In the genomic region with DNA sequence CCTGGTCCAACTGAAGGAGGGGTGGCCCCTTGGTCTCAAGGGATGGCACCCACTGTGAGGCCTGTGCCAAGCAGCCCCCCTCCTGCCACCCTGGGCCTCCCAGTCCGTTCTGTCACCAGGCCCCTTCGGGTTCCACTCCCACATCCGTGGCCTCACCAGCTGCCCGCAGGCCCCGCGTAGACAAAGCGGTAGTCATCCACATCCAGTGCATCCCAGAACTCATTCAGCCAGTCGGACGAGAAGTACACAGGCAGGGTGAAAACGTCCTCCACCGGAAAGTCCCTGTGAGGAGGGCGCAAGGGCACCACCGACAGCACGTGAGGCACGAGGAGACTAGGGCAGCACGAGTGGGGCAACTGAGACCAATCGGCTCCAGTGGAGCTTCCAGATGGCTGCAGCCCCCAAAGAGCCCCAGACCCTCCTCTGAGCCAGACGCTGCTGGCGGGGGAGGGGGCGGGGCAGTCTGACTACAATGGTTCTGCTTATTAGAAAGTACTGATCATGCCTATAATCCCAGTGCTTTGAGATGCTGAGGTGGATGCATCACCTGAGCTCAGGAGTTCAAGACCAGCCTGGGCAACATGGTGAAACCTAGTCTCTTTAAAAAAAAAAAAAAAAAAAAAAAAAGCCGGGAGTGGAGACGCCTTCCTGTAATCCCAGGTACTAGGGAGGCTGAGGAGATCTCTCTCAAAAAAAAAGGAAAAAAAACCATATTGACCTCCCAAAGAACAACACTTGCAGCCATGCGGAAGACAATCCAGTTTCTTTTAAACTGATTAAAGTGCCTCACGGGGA, we compare ENCODE assay signal across 9 cellular contexts. TPM values are rescaled to one million over a fixed set of nuclear protein-coding genes. Genes with fewer than 3 reads are reported as not detected.
DNase-seq lines count a peak whose midpoint lies in the region; ATAC-seq, FAIRE-seq and TF ChIP-seq lines count a peak whose summit lies in the region.
"Had no signal": no experiment of that assay in that cellular context is flagged by ENCODE, and none has a peak within 500 bp of the region (broad histone marks: within the 10 kb centered on the region; RNA-seq: fewer than 3 reads in every experiment).

No MANE protein-coding gene starts in this region.

- H3K4me1 Mint-ChIP-seq in nephron, result peaks cover 24% of the 10 kb centered on the region

- H3K4me3 Mint-ChIP-seq in nephron, result peak overlapping the region; percentile 94 to 99 (median 95)

- no peak overlapping the region for H2BK12ac ChIP-seq in H1 (ENCODE audit: low read depth, low read length)

- no peaks in the 10 kb centered on the region for H3K9me3 Mint-ChIP-seq in nephron

- POLR2A ChIA-PET in H1 (lab: Charles Lee; ENCODE audit: partially characterized antibody), result interaction anchor here (0.6 to 2.0 kb wide), 5 partner anchors 32 to 564 kb away, joined by 3 to 4 read pairs (median 3); a partner anchor contains a TSS

- peak overlapping the region; percentile 37 to 65 (median 55) for H3K27ac Mint-ChIP-seq in nephron

- H3K79me1 ChIP-seq in H1 (ENCODE audit: low read depth, low read length), result peaks cover 25% of the 10 kb centered on the region

- TF ChIP-seq RAD21 in H1 (IDR thresholded peaks at IDR 0.05 in 1 of 2, conservative IDR thresholded peaks at IDR 0.05 in 1 of 2; ENCODE audit: low read depth in 2 of 2, low read length in 2 of 2), result no peak

- no peaks in the 10 kb centered on the region for H3K36me3 Mint-ChIP-seq in nephron (ENCODE audit: low read depth)

- H3K4me2 ChIP-seq in H1 (ENCODE audit: insufficient read depth in 1 of 2, low read depth in 2 of 2, low read length in 2 of 2), result peak overlapping the region; percentile 92 to 93

- ATAC-seq in HG03097 (IDR thresholded peaks at IDR 0.05; ENCODE audit: low FRiP score, unreplicated experiment), result no peak
- no peak for ATAC-seq in HG03439 (IDR thresholded peaks at IDR 0.05; ENCODE audit: unreplicated experiment)

- H3K79me2 ChIP-seq in H1 (ENCODE audit: control insufficient read depth in 1 of 2, insufficient read depth in 2 of 2, low read length in 2 of 2), result peaks cover 6 to 45% of the 10 kb centered on the region in 2 experiments; a peak in 3 of 4 replicates

- H3K14ac ChIP-seq in H1 (ENCODE audit: insufficient read length), result no peak overlapping the region

- H3K4me3 ChIP-seq in NB4 (ENCODE audit: low read depth, low read length) (peak overlapping the region; percentile 82), H1 (ENCODE audit: extremely low read depth in 1 of 4, insufficient read depth in 2 of 4, low read depth in 3 of 4, low read length in 4 of 4) (peak overlapping the region; percentile 71 to 92 (median 90))

- TF ChIP-seq CTCF in C4-2B (conservative IDR thresholded peaks at IDR 0.05) (no peak), NB4 (IDR thresholded peaks at IDR 0.05; ENCODE audit: low read depth, low read length) (no peak), H1 (IDR thresholded peaks at IDR 0.05; ENCODE audit: control extremely low read depth in 1 of 3, insufficient read depth in 1 of 3, low read depth in 1 of 3, low read length in 3 of 3) (no peak), nephron (IDR thresholded peaks at IDR 0.05; ENCODE audit: unreplicated experiment in 3 of 3) (no peak)

- H4K20me1 ChIP-seq in H1 (replicated peaks in 1 of 2; ENCODE audit: control insufficient read depth in 1 of 2, insufficient read depth in 2 of 2, low read length in 2 of 2), result peaks cover 5 to 29% of the 10 kb centered on the region in 2 experiments

- no peak overlapping the region for H3K56ac ChIP-seq in H1 (replicated peaks; ENCODE audit: insufficient read length, low read depth, low read length)

- FAIRE-seq in H1 (lab: Jason Lieb, UNC), result no peak

- peaks cover 9% of the 10 kb centered on the region for H3K23me2 ChIP-seq in H1 (ENCODE audit: low read depth, low read length)

- H2BK5ac ChIP-seq in H1 (ENCODE audit: low read depth, low read length), result no peak overlapping the region

- no peak overlapping the region for H4K5ac ChIP-seq in H1 (ENCODE audit: insufficient read length, low read depth, low read length)

- WGBS in H1 (ENCODE audit: extremely low coverage in 1 of 2, insufficient coverage in 1 of 2, insufficient read length in 1 of 2, insufficient replicate concordance in 2 of 2, low coverage in 1 of 2, low lambda C conversion rate in 2 of 2, missing lambda C conversion rate in 1 of 2), 2 experiments, result 82% methylated on average over 19 of the region's 24 CpGs; no CpG with 5 or more reads in 1 of the 2 experiments

- no peak overlapping the region for H2BK20ac ChIP-seq in H1 (ENCODE audit: low read length)

- H2AK5ac ChIP-seq in H1 (ENCODE audit: low read depth, low read length), result no peak overlapping the region

- TF ChIP-seq EP300 in H1 (IDR thresholded peaks at IDR 0.05; ENCODE audit: borderline replicate concordance in 1 of 2, low read depth in 2 of 2, low read length in 2 of 2), result no peak

- no peak overlapping the region for H4K91ac ChIP-seq in H1 (replicated peaks; ENCODE audit: insufficient read length, low read length)

- peaks cover 6 to 25% (median 11%) of the 10 kb centered on the region in 4 experiments; a peak in 6 of 8 replicates for H3K36me3 ChIP-seq in H1 (ENCODE audit: control insufficient read depth in 2 of 4, insufficient read depth in 4 of 4, low read length in 3 of 4)

- H3K27ac ChIP-seq in C4-2B (peak overlapping the region; percentile 92), H1 (ENCODE audit: low read depth, low read length) (no peak overlapping the region)

- CTCF ChIA-PET in H1 (lab: Charles Lee; ENCODE audit: partially characterized antibody), result interaction anchor here (1.0 to 1.9 kb wide), 3 partner anchors 7 to 28 kb away, joined by 3 to 6 read pairs (median 3); no protein-coding TSS in a partner anchor

- DNase-seq in NB4 (ENCODE audit: low read depth), result no peak
- DNase-seq in H1 (ENCODE audit: low read depth in 1 of 2, low spot score in 2 of 2), result no peak
- no peak for DNase-seq in activated CD4-positive, alpha-beta T cell treated with anti-CD3 and anti-CD28 coated beads for 1 hour
- DNase-seq in HuH-7 (ENCODE audit: low spot score), result no peak
- DNase-seq: islet precursor cell had no signal

- peak overlapping the region in 3 of 4 experiments; percentile 46 to 74 (median 74); a peak in 4 of 7 replicates for H3K9ac ChIP-seq in H1 (replicated peaks in 1 of 4; ENCODE audit: extremely low read depth in 1 of 4, low read depth in 3 of 4, low read length in 3 of 4)

- H2BK15ac ChIP-seq in H1 (ENCODE audit: low read length), result no peak overlapping the region

- H2AFZ ChIP-seq in H1 (ENCODE audit: low read length), result no peak overlapping the region

- no peak overlapping the region for H3K18ac ChIP-seq in H1 (ENCODE audit: extremely low read depth, low read length)

- H3K23ac ChIP-seq in H1 (ENCODE audit: insufficient read length), result no peak overlapping the region

- no peaks in the 10 kb centered on the region for H3K27me3 Mint-ChIP-seq in nephron (ENCODE audit: low read depth)

- peaks cover 0 to 20% (median 14%) of the 10 kb centered on the region in 4 experiments; a peak in 6 of 7 replicates for H3K4me1 ChIP-seq in H1 (replicated peaks in 1 of 4; ENCODE audit: control insufficient read depth in 3 of 4, insufficient read depth in 4 of 4, low read length in 3 of 4)

- no peak for TF ChIP-seq POLR2A in NB4 (IDR thresholded peaks at IDR 0.05; ENCODE audit: extremely low read depth, insufficient read length)
- no peak for TF ChIP-seq POLR2A in H1 (IDR thresholded peaks at IDR 0.05; ENCODE audit: control extremely low read depth in 1 of 2, low read depth in 2 of 2, low read length in 2 of 2)

- no peak overlapping the region for H3K4ac ChIP-seq in H1 (replicated peaks; ENCODE audit: insufficient read length, low read depth, low read length)

- H3K27me3 ChIP-seq in H1 (replicated peaks in 1 of 4; ENCODE audit: control insufficient read depth in 3 of 4, extremely low read depth in 1 of 4, insufficient read depth in 3 of 4, low read length in 3 of 4), result no peaks in the 10 kb centered on the region

- no peaks in the 10 kb centered on the region for H3K9me3 ChIP-seq in H1 (ENCODE audit: insufficient read depth in 2 of 2, low read depth in 1 of 2, low read length in 1 of 2)

- peak overlapping the region; percentile 91; the same call in 1 of the 2 replicates for H4K8ac ChIP-seq in H1 (ENCODE audit: extremely low read depth, insufficient read depth, low read length)

- no peak overlapping the region for H2BK120ac ChIP-seq in H1 (replicated peaks; ENCODE audit: low read depth, low read length)

TF ChIP-seq in H1, 55 proteins besides CTCF, POLR2A, EP300 and RAD21:
- TF ChIP-seq JUN (IDR thresholded peaks at IDR 0.05; ENCODE audit: low read depth, low read length) (no peak), SP2 (IDR thresholded peaks at IDR 0.05; ENCODE audit: low read length) (no peak), HDAC2 (IDR thresholded peaks at IDR 0.05; ENCODE audit: borderline replicate concordance in 1 of 2, low read depth in 2 of 2, low read length in 2 of 2) (no peak), JUND (IDR thresholded peaks at IDR 0.05; ENCODE audit: low read length) (no peak), CREB1 (IDR thresholded peaks at IDR 0.05) (no peak)
TF ChIP-seq in H1: peak in this region for 0.

RNA-seq across cellular contexts. Expression of a gene that starts 1.2 kb away (rescaled TPM):
- 13.0 and 13.2 TPM in 2 replicates for total RNA-seq in H1 (2021; fragmentation: NEBNext Ultra II Directional; extraction: Animal tissue kit (Norgen Biotek cat#: 25700))
- polyA plus RNA-seq in H1 (2011; rRNA removed), result 23.3 and 34.0 TPM in 2 replicates
- polyA plus RNA-seq in H1 (2011; cell fraction: cytosol; rRNA removed), result 16.8 TPM
- polyA plus RNA-seq in H1 (2011; cell fraction: nucleus; rRNA removed), result 32.3 TPM
- polyA plus RNA-seq in H1 (2012, experiment 1 of 2), result 7.5 to 14.7 TPM (median 13.9 TPM) in 4 replicates
- polyA plus RNA-seq in H1 (2012, experiment 2 of 2), result 14.4 TPM
- 6.7 TPM for polyA plus RNA-seq in H1 (2013, experiment 1 of 2)
- polyA plus RNA-seq in H1 (2013, experiment 2 of 2), result 6.6 TPM
- polyA minus RNA-seq in H1 (2011; rRNA and poly(A)+ RNA removed), result 28.2 and 34.3 TPM in 2 replicates
- 14.8 TPM for polyA minus RNA-seq in H1 (2011; cell fraction: cytosol; rRNA and poly(A)+ RNA removed)
- 83.8 TPM for polyA minus RNA-seq in H1 (2011; cell fraction: nucleus; rRNA and poly(A)+ RNA removed)

RNA-seq across cellular contexts. Expression of a gene that starts 1.3 kb away (rescaled TPM):
- 34.5 and 42.2 TPM in 2 replicates for total RNA-seq in H1 (2021; fragmentation: NEBNext Ultra II Directional; extraction: Animal tissue kit (Norgen Biotek cat#: 25700))
- 37.6 and 50.6 TPM in 2 replicates for polyA plus RNA-seq in H1 (2011; rRNA removed)
- 49.1 TPM for polyA plus RNA-seq in H1 (2011; cell fraction: cytosol; rRNA removed)
- polyA plus RNA-seq in H1 (2011; cell fraction: nucleus; rRNA removed), result 50.5 TPM
- polyA plus RNA-seq in H1 (2012, experiment 1 of 2), result 35.1 to 40.8 TPM (median 39.9 TPM) in 4 replicates
- 46.2 TPM for polyA plus RNA-seq in H1 (2012, experiment 2 of 2)
- 20.2 TPM for polyA plus RNA-seq in H1 (2013, experiment 1 of 2)
- 20.5 TPM for polyA plus RNA-seq in H1 (2013, experiment 2 of 2)
- polyA minus RNA-seq in H1 (2011; rRNA and poly(A)+ RNA removed), result 38.0 and 45.5 TPM in 2 replicates
- 21.7 TPM for polyA minus RNA-seq in H1 (2011; cell fraction: cytosol; rRNA and poly(A)+ RNA removed)
- 58.7 TPM for polyA minus RNA-seq in H1 (2011; cell fraction: nucleus; rRNA and poly(A)+ RNA removed)
